ENCODE assay signal across 1 cellular context in genomic region chr12:48601013-48601756, GRCh38.
TF ChIP-seq lines count a peak whose summit lies in the region.

No MANE protein-coding gene starts in this region.

TF ChIP-seq in K562, 482 proteins besides CTCF, POLR2A, EP300 and RAD21 (continued from another document):
- peak; percentile 20 for TF ChIP-seq PRDM10 (IDR thresholded peaks at IDR 0.05; ENCODE audit: partially characterized antibody)
- TF ChIP-seq C11orf30 (IDR thresholded peaks at IDR 0.05; ENCODE audit: low read depth) = peak; percentile 78
- TF ChIP-seq ZNF316 (IDR thresholded peaks at IDR 0.05) = peak; percentile 75
- TF ChIP-seq SMARCC2 (IDR thresholded peaks at IDR 0.05; ENCODE audit: low read depth) = peak; percentile 52; the same call in 1 of the 2 replicates
- TF ChIP-seq ARID1B (IDR thresholded peaks at IDR 0.05) = peak; percentile 74
- TF ChIP-seq JUN (IDR thresholded peaks at IDR 0.05; ENCODE audit: borderline replicate concordance, low read depth, low read length) = peak; percentile 77; the same call in 1 of the 2 replicates
- TF ChIP-seq JUN (CRISPR knock-in tag; IDR thresholded peaks at IDR 0.05; ENCODE audit: borderline replicate concordance) = no peak
- 0 out of 2 replicates have a peak, but pooled peaks have one; percentile 33 for TF ChIP-seq CTBP1 (IDR thresholded peaks at IDR 0.05; ENCODE audit: borderline replicate concordance)
- peak; percentile 76 for TF ChIP-seq SMARCE1 (IDR thresholded peaks at IDR 0.05)
- TF ChIP-seq JUND (IDR thresholded peaks at IDR 0.05; ENCODE audit: borderline replicate concordance, low read depth, low read length) = peak; percentile 97
- peak; percentile 93; the same call in 2 of the 3 replicates for TF ChIP-seq JUND (tag; IDR thresholded peaks at IDR 0.05; ENCODE audit: borderline replicate concordance, low read depth, low read length)
- TF ChIP-seq, protein P1, sequence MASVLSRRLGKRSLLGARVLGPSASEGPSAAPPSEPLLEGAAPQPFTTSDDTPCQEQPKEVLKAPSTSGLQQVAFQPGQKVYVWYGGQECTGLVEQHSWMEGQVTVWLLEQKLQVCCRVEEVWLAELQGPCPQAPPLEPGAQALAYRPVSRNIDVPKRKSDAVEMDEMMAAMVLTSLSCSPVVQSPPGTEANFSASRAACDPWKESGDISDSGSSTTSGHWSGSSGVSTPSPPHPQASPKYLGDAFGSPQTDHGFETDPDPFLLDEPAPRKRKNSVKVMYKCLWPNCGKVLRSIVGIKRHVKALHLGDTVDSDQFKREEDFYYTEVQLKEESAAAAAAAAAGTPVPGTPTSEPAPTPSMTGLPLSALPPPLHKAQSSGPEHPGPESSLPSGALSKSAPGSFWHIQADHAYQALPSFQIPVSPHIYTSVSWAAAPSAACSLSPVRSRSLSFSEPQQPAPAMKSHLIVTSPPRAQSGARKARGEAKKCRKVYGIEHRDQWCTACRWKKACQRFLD (CRISPR knock-in tag; IDR thresholded peaks at IDR 0.05) = no peak
- TF ChIP-seq FOS (IDR thresholded peaks at IDR 0.05; ENCODE audit: extremely low read depth, insufficient read length) = peak; percentile 26
- TF ChIP-seq ZNF77 (CRISPR knock-in tag; IDR thresholded peaks at IDR 0.05) = no peak
- no peak for TF ChIP-seq NR2C2 (CRISPR knock-in tag; IDR thresholded peaks at IDR 0.05)
- TF ChIP-seq NR2C2 (tag; IDR thresholded peaks at IDR 0.05) = 0 out of 2 replicates have a peak, but pooled peaks have one; percentile 37
- peak in 1 of 2 experiments; percentile 58; a peak in 1 of 4 replicates for TF ChIP-seq RCOR1 (IDR thresholded peaks at IDR 0.05; ENCODE audit: borderline replicate concordance in 1 of 2, low read depth in 2 of 2, low read length in 2 of 2)
- 0 out of 4 replicates have a peak, but pooled peaks of 1 of the 2 experiments have one; percentile 30 for TF ChIP-seq MAZ (CRISPR knock-in tag; conservative IDR thresholded peaks at IDR 0.05 in 1 of 2, IDR thresholded peaks at IDR 0.05 in 1 of 2)
- TF ChIP-seq, protein P2, sequence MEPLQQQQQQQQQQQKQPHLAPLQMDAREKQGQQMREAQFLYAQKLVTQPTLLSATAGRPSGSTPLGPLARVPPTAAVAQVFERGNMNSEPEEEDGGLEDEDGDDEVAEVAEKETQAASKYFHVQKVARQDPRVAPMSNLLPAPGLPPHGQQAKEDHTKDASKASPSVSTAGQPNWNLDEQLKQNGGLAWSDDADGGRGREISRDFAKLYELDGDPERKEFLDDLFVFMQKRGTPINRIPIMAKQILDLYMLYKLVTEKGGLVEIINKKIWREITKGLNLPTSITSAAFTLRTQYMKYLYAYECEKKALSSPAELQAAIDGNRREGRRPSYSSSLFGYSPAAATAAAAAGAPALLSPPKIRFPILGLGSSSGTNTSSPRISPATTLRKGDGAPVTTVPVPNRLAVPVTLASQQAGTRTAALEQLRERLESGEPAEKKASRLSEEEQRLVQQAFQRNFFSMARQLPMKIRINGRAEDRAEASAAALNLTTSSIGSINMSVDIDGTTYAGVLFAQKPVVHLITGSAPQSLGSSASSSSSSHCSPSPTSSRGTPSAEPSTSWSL (CRISPR knock-in tag; IDR thresholded peaks at IDR 0.05; ENCODE audit: borderline replicate concordance) = no peak
- TF ChIP-seq ZNF124 (CRISPR knock-in tag; IDR thresholded peaks at IDR 0.05) = no peak
- TF ChIP-seq ARHGAP35 (IDR thresholded peaks at IDR 0.05; ENCODE audit: partially characterized antibody) = no peak
- no peak for TF ChIP-seq MYNN (IDR thresholded peaks at IDR 0.05)
- no peak for TF ChIP-seq MYNN (CRISPR knock-in tag; IDR thresholded peaks at IDR 0.05)
- peak; percentile 78 for TF ChIP-seq DPF2 (IDR thresholded peaks at IDR 0.05)
- TF ChIP-seq RREB1 (CRISPR knock-in tag; IDR thresholded peaks at IDR 0.05) = 0 out of 2 replicates have a peak, but pooled peaks have one; percentile 45
TF ChIP-seq in K562: peak in this region for 24.
